10 cellular contexts compared by ENCODE assay signal in genomic region chr11:62427630-62428233, GRCh38. TPM values are rescaled to one million over a fixed set of nuclear protein-coding genes. Genes with fewer than 3 reads are reported as not detected.
DNase-seq lines count a peak whose midpoint lies in the region; ATAC-seq, FAIRE-seq and TF ChIP-seq lines count a peak whose summit lies in the region.
"Had no signal": no experiment of that assay in that cellular context is flagged by ENCODE, and none has a peak within 500 bp of the region (broad histone marks: within the 10 kb centered on the region; RNA-seq: fewer than 3 reads in every experiment).

No MANE protein-coding gene starts in this region.

- H3K27me3 ChIP-seq in esophagus muscularis mucosa, result no peaks in the 10 kb centered on the region
- no peaks in the 10 kb centered on the region for H3K27me3 ChIP-seq in heart left ventricle

- H3K4me3 ChIP-seq in esophagus muscularis mucosa (no peak overlapping the region), heart left ventricle (no peak overlapping the region)

- H3K36me3 Mint-ChIP-seq in activated CD4-positive, alpha-beta T cell treated with anti-CD3 and anti-CD28 coated beads, Interleukin-2, amount 10 ng/mL, durations not matched to agents 7 days and 5 days (ENCODE audit: low read depth), result no peaks in the 10 kb centered on the region
- H3K36me3 Mint-ChIP-seq in stimulated activated naive CD8-positive, alpha-beta T cell treated with anti-CD3 and anti-CD28 coated beads, Interleukin-15, Interleukin-2, amounts not matched to agents 100 ng/mL and 50 ng/mL, for 24 hours (ENCODE audit: low read depth), result no peaks in the 10 kb centered on the region

- ATAC-seq in heart left ventricle, result no peak

- H3K36me3 ChIP-seq in esophagus muscularis mucosa (no peaks in the 10 kb centered on the region), heart left ventricle (no peaks in the 10 kb centered on the region)

- CTCF ChIA-PET in activated CD4-positive, alpha-beta T cell treated with anti-CD3 and anti-CD28 coated beads, Interleukin-2, amount 10 ng/mL, durations not matched to agents 7 days and 5 days (lab: Charles Lee), result interaction anchor here (0.6 to 6.0 kb wide), 4 partner anchors 9 to 137 kb away, joined by 3 to 82 read pairs (median 4); partner anchors contain the start of gene SCGB1A1

- H3K27ac ChIP-seq in esophagus muscularis mucosa (replicated peaks in 1 of 4) (peak overlapping the region in 3 of 4 donors; percentile 11 to 43 (median 27)), heart left ventricle (peak overlapping the region in 2 of 12 donors; percentile 78 to 84)

- H3K9me3 ChIP-seq in esophagus muscularis mucosa (no peaks in the 10 kb centered on the region), heart left ventricle (no peaks in the 10 kb centered on the region)

- TF ChIP-seq CTCF in esophagus muscularis mucosa (IDR thresholded peaks at IDR 0.05) (no peak), heart left ventricle (IDR thresholded peaks at IDR 0.05) (no peak), D721Med (IDR thresholded peaks at IDR 0.05; ENCODE audit: insufficient read depth, missing control alignments) (no peak)

- peaks cover 60% of the 10 kb centered on the region for H3K4me1 Mint-ChIP-seq in activated CD4-positive, alpha-beta T cell treated with anti-CD3 and anti-CD28 coated beads, Interleukin-2, amount 10 ng/mL, durations not matched to agents 7 days and 5 days
- H3K4me1 Mint-ChIP-seq in stimulated activated naive CD8-positive, alpha-beta T cell treated with anti-CD3 and anti-CD28 coated beads, Interleukin-15, Interleukin-2, amounts not matched to agents 100 ng/mL and 50 ng/mL, for 24 hours (ENCODE audit: low read depth), result peaks cover 57% of the 10 kb centered on the region

- no peak for TF ChIP-seq EP300 in esophagus muscularis mucosa (IDR thresholded peaks at IDR 0.05)

- FAIRE-seq in D721Med (lab: Jason Lieb, UNC), result no peak

- whole genome bisulfite sequencing in esophagus muscularis mucosa, result 75% methylated on average over 6 of the region's 6 CpGs
- WGBS in heart left ventricle, 4 donors, result 68 to 71% (median 69%) methylated on average over 6 of the region's 6 CpGs

- H3K4me3 Mint-ChIP-seq in activated CD4-positive, alpha-beta T cell treated with anti-CD3 and anti-CD28 coated beads, Interleukin-2, amount 10 ng/mL, durations not matched to agents 7 days and 5 days, result peak overlapping the region; percentile 3
- peak overlapping the region; percentile 68 for H3K4me3 Mint-ChIP-seq in stimulated activated naive CD8-positive, alpha-beta T cell treated with anti-CD3 and anti-CD28 coated beads, Interleukin-15, Interleukin-2, amounts not matched to agents 100 ng/mL and 50 ng/mL, for 24 hours

- peaks cover 5% of the 10 kb centered on the region for H3K27me3 Mint-ChIP-seq in activated CD4-positive, alpha-beta T cell treated with anti-CD3 and anti-CD28 coated beads, Interleukin-2, amount 10 ng/mL, durations not matched to agents 7 days and 5 days
- peaks cover 6% of the 10 kb centered on the region for H3K27me3 Mint-ChIP-seq in stimulated activated naive CD8-positive, alpha-beta T cell treated with anti-CD3 and anti-CD28 coated beads, Interleukin-15, Interleukin-2, amounts not matched to agents 100 ng/mL and 50 ng/mL, for 24 hours

- no peaks in the 10 kb centered on the region for H3K9me3 Mint-ChIP-seq in activated CD4-positive, alpha-beta T cell treated with anti-CD3 and anti-CD28 coated beads, Interleukin-2, amount 10 ng/mL, durations not matched to agents 7 days and 5 days
- H3K9me3 Mint-ChIP-seq in stimulated activated naive CD8-positive, alpha-beta T cell treated with anti-CD3 and anti-CD28 coated beads, Interleukin-15, Interleukin-2, amounts not matched to agents 100 ng/mL and 50 ng/mL, for 24 hours, result no peaks in the 10 kb centered on the region

- DNase-seq in activated CD4-positive, alpha-beta T cell treated with anti-CD3 and anti-CD28 coated beads, Interleukin-2, amount 10 ng/mL, durations not matched to agents 7 days and 5 days, result peak; percentile 24
- no peak for DNase-seq in activated CD4-positive, alpha-beta T cell treated with anti-CD3 and anti-CD28 coated beads for 1 hour
- DNase-seq in SIG-M5 treated with dmso at 0.1 percent for 504 hours (lab: John Stamatoyannopoulos, UW; ENCODE audit: unreplicated experiment) (peak; percentile 96), esophagus muscularis mucosa (ENCODE audit: extremely low spot score) (no peak), heart left ventricle (no peak), D721Med (ENCODE audit: insufficient read length, low spot score) (no peak), DMS53 treated with DMSO at 0.1 percent for 48 hours (lab: John Stamatoyannopoulos, UW; ENCODE audit: unreplicated experiment) (no peak)
- DNase-seq: activated gamma-delta T cell treated with Interleukin-2 at 50 U/mL for 16 hours had no signal

- TF ChIP-seq POLR2A in esophagus muscularis mucosa (IDR thresholded peaks at IDR 0.05; ENCODE audit: low read depth), result no peak
- TF ChIP-seq POLR2A in heart left ventricle (IDR thresholded peaks at IDR 0.05), result no peak

- H3K4me1 ChIP-seq in esophagus muscularis mucosa, result peaks cover 14 to 73% (median 48%) of the 10 kb centered on the region in 4 donors
- H3K4me1 ChIP-seq in heart left ventricle, result peaks cover 0 to 62% (median 3%) of the 10 kb centered on the region in 12 donors

- POLR2A ChIA-PET in activated CD4-positive, alpha-beta T cell treated with anti-CD3 and anti-CD28 coated beads, Interleukin-2, amount 10 ng/mL, durations not matched to agents 7 days and 5 days (lab: Charles Lee), result interaction anchor here (0.6 kb wide), 1 partner anchor 126 kb away, joined by 3 read pairs; no protein-coding TSS in a partner anchor

- peak overlapping the region; percentile 88 for H3K27ac Mint-ChIP-seq in activated CD4-positive, alpha-beta T cell treated with anti-CD3 and anti-CD28 coated beads, Interleukin-2, amount 10 ng/mL, durations not matched to agents 7 days and 5 days
- H3K27ac Mint-ChIP-seq in stimulated activated naive CD8-positive, alpha-beta T cell treated with anti-CD3 and anti-CD28 coated beads, Interleukin-15, Interleukin-2, amounts not matched to agents 100 ng/mL and 50 ng/mL, for 24 hours, result peak overlapping the region; percentile 94

- intact Hi-C loops in esophagus muscularis mucosa (cut with DNase I) (no loop called here), heart left ventricle (cut with DNase I) (loop anchor here in 5 of 10 donors (2.0 to 5.0 kb wide), 2 partner anchors 115 kb away; no protein-coding TSS in a partner anchor)

RNA-seq across cellular contexts. Expression of gene SCGB1A1, which starts 8.9 kb away (rescaled TPM):
- not detected for total RNA-seq in activated CD4-positive, alpha-beta T cell treated with anti-CD3 and anti-CD28 coated beads, Interleukin-2, amount 10 ng/mL, durations not matched to agents 7 days and 5 days
- total RNA-seq in esophagus muscularis mucosa, result 1 to 10 TPM in 1 of 4 donors, not detected in 3; 3.0 TPM
- not detected for total RNA-seq in heart left ventricle
- polyA plus RNA-seq in heart left ventricle, result not detected
- polyA plus RNA-seq: neural cell had no signal

Comparison
In these comparisons a context has a peak if more than half of its experiments do, and no peak if none do; other contexts are left out.
1. DNase-seq: peak in activated CD4-positive, alpha-beta T cell treated with anti-CD3 and anti-CD28 coated beads, Interleukin-2, amount 10 ng/mL, durations not matched to agents 7 days and 5 days (single experiment) and SIG-M5 treated with dmso at 0.1 percent for 504 hours (single experiment); none in activated CD4-positive, alpha-beta T cell treated with anti-CD3 and anti-CD28 coated beads for 1 hour (single experiment), esophagus muscularis mucosa (single experiment), heart left ventricle (0 of 5), D721Med (single experiment) and DMS53 treated with DMSO at 0.1 percent for 48 hours (single experiment).